ENCODE assay signal across 10 cellular contexts in the genomic region with DNA sequence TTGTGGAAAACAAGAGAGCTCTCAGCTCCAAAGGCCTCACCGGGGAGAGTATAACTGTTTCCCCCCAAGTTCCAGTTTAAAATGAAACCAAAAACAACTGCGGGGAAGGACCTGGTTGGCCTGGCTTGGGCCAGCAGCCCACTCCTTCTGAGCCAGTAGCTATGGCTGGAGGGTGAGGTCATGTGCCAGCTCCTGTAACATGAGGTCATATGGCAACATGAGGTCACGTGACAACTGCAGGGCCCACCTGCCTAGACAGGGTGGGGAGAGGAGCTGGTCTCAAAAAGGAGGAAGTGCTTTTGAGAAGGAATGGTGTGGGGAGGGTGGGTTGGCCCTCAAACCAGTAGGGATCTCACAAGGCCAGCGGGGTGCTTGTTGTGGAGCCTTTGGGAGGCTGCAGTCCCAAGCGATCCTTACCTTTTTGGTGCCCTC. TPM values are rescaled to one million over a fixed set of nuclear protein-coding genes. Genes with fewer than 3 reads are reported as not detected.
DNase-seq lines count a peak whose midpoint lies in the region; ATAC-seq and TF ChIP-seq lines count a peak whose summit lies in the region.
"Had no signal": no experiment of that assay in that cellular context is flagged by ENCODE, and none has a peak within 500 bp of the region (broad histone marks: within the 10 kb centered on the region; RNA-seq: fewer than 3 reads in every experiment).

No MANE protein-coding gene starts in this region.

- intact Hi-C loops in testis (cut with DNase I; ENCODE audit: low total_unique reads) (no loop called here), Calu3 (cut with micrococcal nuclease; ENCODE audit: unreplicated experiment) (no loop called here)

- CTCF ChIA-PET in GM10248 (lab: Yijun Ruan, JAX) (interaction anchor here (0.8 to 4.4 kb wide), 9 partner anchors 8 to 102 kb away, joined by 3 to 28 read pairs (median 5); no protein-coding TSS in a partner anchor), HEK293T (lab: Yijun Ruan, JAX) (no interaction called here), Calu3 (lab: Charles Lee) (no interaction called here)

- peak; percentile 83 to 85 for ATAC-seq in naive B cell (ENCODE audit: low read depth in 2 of 2)

- DNase-seq in GM10248 (ENCODE audit: extremely low spot score) = peak; percentile 83
- no peak for DNase-seq in HEK293T (ENCODE audit: extremely low spot score)
- DNase-seq in RPMI8226 = peak; percentile 57
- DNase-seq in naive B cell = peak; percentile 78
- DNase-seq in testis = no peak
- DNase-seq in T-helper 2 cell = no peak
- no peak for DNase-seq in Calu3
- no peak for DNase-seq in effector CD4-positive, alpha-beta T cell

- POLR2A ChIA-PET in GM10248 (lab: Yijun Ruan, JAX) = interaction anchor here (0.8 to 1.4 kb wide), 2 partner anchors 10 to 13 kb away, joined by 3 to 9 read pairs; no protein-coding TSS in a partner anchor
- POLR2A ChIA-PET in HEK293T (lab: Yijun Ruan, JAX) = interaction anchor here (0.7 kb wide), 1 partner anchor 45 kb away, joined by 3 read pairs; no protein-coding TSS in a partner anchor

- WGBS in testis, 2 donors = 70 to 75% methylated on average over 5 of the region's 5 CpGs

- no peaks in the 10 kb centered on the region for H3K9me3 ChIP-seq in testis

- no TSS peak for BruUV-seq in Calu3 (replicated peaks; lab: Mats Ljungman, UMichigan)

- H3K27me3 Mint-ChIP-seq in naive B cell (no peaks in the 10 kb centered on the region), Calu3 (ENCODE audit: unreplicated experiment) (no peaks in the 10 kb centered on the region)

- no peak overlapping the region for H3K4me3 ChIP-seq in testis

- H3K27ac Mint-ChIP-seq in naive B cell (peak overlapping the region; percentile 93 to 98 (median 96)), Calu3 (ENCODE audit: unreplicated experiment) (no peak overlapping the region)

- no peak for TF ChIP-seq CTCF in GM10248 (IDR thresholded peaks at IDR 0.05; ENCODE audit: control extremely low read depth, extremely low read depth, low read depth, missing control alignments)
- TF ChIP-seq CTCF in testis (IDR thresholded peaks at IDR 0.05) = no peak
- TF ChIP-seq CTCF in Calu3 (IDR thresholded peaks at IDR 0.05; ENCODE audit: unreplicated experiment) = no peak

- no peaks in the 10 kb centered on the region for H3K4me1 ChIP-seq in testis

- H3K4me3 Mint-ChIP-seq in naive B cell (peak overlapping the region; percentile 39 to 90 (median 78)), Calu3 (ENCODE audit: low read depth, unreplicated experiment) (no peak overlapping the region)

- H3K27me3 ChIP-seq in testis = no peaks in the 10 kb centered on the region

- no peak for TF ChIP-seq POLR2A in testis (IDR thresholded peaks at IDR 0.05)

- no peaks in the 10 kb centered on the region for H3K36me3 ChIP-seq in testis (ENCODE audit: low read depth, missing control alignments)

- H3K36me3 Mint-ChIP-seq in naive B cell (no peaks in the 10 kb centered on the region), Calu3 (ENCODE audit: insufficient read depth, unreplicated experiment) (peaks cover 16% of the 10 kb centered on the region)

- peaks cover 55 to 88% (median 70%) of the 10 kb centered on the region in 3 donors for H3K4me1 Mint-ChIP-seq in naive B cell
- peaks cover 51% of the 10 kb centered on the region for H3K4me1 Mint-ChIP-seq in Calu3 (ENCODE audit: low read depth, unreplicated experiment)

- H3K9me3 Mint-ChIP-seq in naive B cell = no peaks in the 10 kb centered on the region
- H3K9me3 Mint-ChIP-seq in Calu3 (ENCODE audit: low read depth, unreplicated experiment) = no peaks in the 10 kb centered on the region

- H3K27ac ChIP-seq in testis = no peak overlapping the region

TF ChIP-seq in HEK293T, 16 proteins besides CTCF, POLR2A, EP300 and RAD21:
- TF ChIP-seq L3MBTL2 (conservative IDR thresholded peaks at IDR 0.05) = peak; percentile 61
- no peak for TF ChIP-seq CTBP1 (IDR thresholded peaks at IDR 0.05; ENCODE audit: borderline replicate concordance)
- TF ChIP-seq FOXM1 (IDR thresholded peaks at IDR 0.05; ENCODE audit: borderline replicate concordance) = no peak

RNA-seq across cellular contexts. Expression of a gene that starts 29.3 kb away (rescaled TPM):
- polyA plus RNA-seq in naive B cell (ENCODE audit: low read depth in 6 of 6) (under 1 TPM in 2 of 6 donors, not detected in 4; 0.09 to 0.12 TPM), testis (ENCODE audit: insufficient read depth, low read depth, low replicate concordance) (3.4 TPM)
- total RNA-seq in testis (under 1 TPM; 0.63 to 0.68 TPM), Calu3 (2022) (not detected in 2 replicates)
- total RNA-seq: osteocyte; T-helper 1 cell treated with Interleukin-12 subunit alpha and Interleukin-12 subunit beta and Interleukin-4 antibody, amounts not matched to agents 30 ng/mL and 1 ng/mL, for 36 hours had no signal

RNA-seq across cellular contexts. Expression of a gene that starts 58.3 kb away (rescaled TPM):
- polyA plus RNA-seq in naive B cell (ENCODE audit: low read depth in 6 of 6) (100 to 1,000 TPM; 126 to 197 (median 155) TPM), testis (ENCODE audit: insufficient read depth, low read depth, low replicate concordance) (102 TPM)
- total RNA-seq in testis (10 to 100 TPM; 47.8 to 66.5 TPM), Calu3 (2022) (23.3 and 27.3 TPM in 2 replicates)

Comparison
In these comparisons a context has a peak if more than half of its experiments do, and no peak if none do; other contexts are left out.
1. DNase-seq: peak in GM10248 (single experiment), RPMI8226 (single experiment) and naive B cell (single experiment); none in HEK293T (single experiment), testis (single experiment), T-helper 2 cell (0 of 5), Calu3 (single experiment) and effector CD4-positive, alpha-beta T cell (single experiment).